In the genomic region with DNA sequence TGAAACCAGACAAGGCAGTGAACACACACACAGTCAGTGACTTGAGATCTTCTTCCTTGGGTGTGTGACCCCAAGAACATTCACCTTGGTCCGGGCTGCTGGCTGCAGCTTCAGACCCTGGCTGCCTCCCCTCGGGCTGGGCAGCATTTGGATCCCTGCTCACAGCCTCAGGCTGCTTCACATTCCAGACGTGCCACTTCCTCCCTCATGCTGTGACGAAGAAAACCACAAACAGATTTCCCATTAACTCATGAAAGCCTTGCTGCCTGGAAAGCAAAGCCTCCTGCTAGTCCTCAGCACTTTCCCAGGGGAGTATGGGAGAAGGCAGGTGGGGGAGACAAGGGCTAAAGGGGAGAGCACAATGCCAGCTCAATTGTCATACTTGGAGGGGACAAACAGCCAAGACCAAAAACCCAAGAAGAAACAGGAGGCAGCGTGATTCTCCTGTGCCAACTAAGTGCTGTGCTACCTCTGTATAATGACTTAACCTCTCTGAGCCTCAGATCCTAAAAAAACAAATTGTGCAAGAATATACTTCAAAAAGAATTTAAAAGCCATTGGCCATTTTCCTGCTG, we compare ENCODE assay signal across 8 cellular contexts.
DNase-seq lines count a peak whose midpoint lies in the region; ATAC-seq and TF ChIP-seq lines count a peak whose summit lies in the region.

No MANE protein-coding gene starts in this region.

- no peaks in the 10 kb centered on the region for H3K27me3 ChIP-seq in HUES64 (ENCODE audit: insufficient read depth, low read length)
- H3K27me3 ChIP-seq in body of pancreas = no peaks in the 10 kb centered on the region

- ATAC-seq in body of pancreas = peak; percentile 67
- ATAC-seq in GM21360 (IDR thresholded peaks at IDR 0.05; ENCODE audit: unreplicated experiment) = no peak
- ATAC-seq in GM19452 (IDR thresholded peaks at IDR 0.05; ENCODE audit: unreplicated experiment) = no peak
- ATAC-seq in HG03432 (IDR thresholded peaks at IDR 0.05; ENCODE audit: unreplicated experiment) = no peak

- peak overlapping the region; percentile 48 for H3K9ac ChIP-seq in HUES64 (ENCODE audit: low read depth, low read length)

- no peaks in the 10 kb centered on the region for H3K36me3 ChIP-seq in HUES64 (ENCODE audit: insufficient read depth, low read length)
- H3K36me3 ChIP-seq in body of pancreas (replicated peaks in 1 of 2; ENCODE audit: insufficient read depth in 1 of 2, low read depth in 2 of 2) = no peaks in the 10 kb centered on the region

- no peak for TF ChIP-seq CTCF in body of pancreas (IDR thresholded peaks at IDR 0.05)

- H3K27ac ChIP-seq in HUES64 (ENCODE audit: low read depth, low read length) = peak overlapping the region; percentile 88
- peak overlapping the region in 1 of 4 donors; percentile 16 for H3K27ac ChIP-seq in body of pancreas

- intact Hi-C loops in body of pancreas (cut with DNase I) = no loop called here

- in situ Hi-C loops in ACHN (cut with HindIII; ENCODE audit: low pct_ligation_motif_present, low pct_unique_long_range_greater_than_20kb, low sequenced_read_pairs) = no loop called here

- H3K4me3 ChIP-seq in HUES64 (ENCODE audit: low read length) (peak overlapping the region; percentile 8; the same call in 1 of the 2 replicates), body of pancreas (no peak overlapping the region)

- H3K9me3 ChIP-seq in HUES64 (ENCODE audit: insufficient read depth, low read depth, low read length) (peaks cover 6% of the 10 kb centered on the region; the same call in 1 of the 2 replicates), body of pancreas (no peaks in the 10 kb centered on the region)

- WGBS in HUES64 = 2% methylated on average over 5 of the region's 5 CpGs
- WGBS in body of pancreas, 2 donors = 2 to 8% methylated on average over 5 of the region's 5 CpGs

- no peak for TF ChIP-seq POLR2A in body of pancreas (IDR thresholded peaks at IDR 0.05)

- peaks cover 23% of the 10 kb centered on the region for H3K4me1 ChIP-seq in HUES64 (ENCODE audit: insufficient read depth, low read length)
- no peaks in the 10 kb centered on the region for H3K4me1 ChIP-seq in body of pancreas

- DNase-seq in ACHN (peak; percentile 95), body of pancreas (peak in 3 of 4 donors; percentile 9 to 32 (median 13)), kidney glomerular epithelial cell (lab: John Stamatoyannopoulos, UW) (peak; percentile 95)
- DNase-seq in effector CD8-positive, alpha-beta T cell (lab: John Stamatoyannopoulos, UW) = no peak
